ENCODE assay signal across 22 cellular contexts in genomic region chr20:47113362-47114118, GRCh38.
A peak's percentile ranks its signal among the peaks of the same experiment; 100 is the strongest.
DNase-seq lines count a peak whose midpoint lies in the region; ATAC-seq and TF ChIP-seq lines count a peak whose summit lies in the region.
"Had no signal": no experiment of that assay in that cellular context is flagged by ENCODE, and none has a peak within 500 bp of the region (broad histone marks: within the 10 kb centered on the region; RNA-seq: fewer than 3 reads in every experiment).

No MANE protein-coding gene starts in this region.

- H3K27me3 Mint-ChIP-seq in natural killer cell treated with Interleukin-12 subunit alpha and Interleukin-12 subunit beta and Interleukin-15 and Interleukin-18, amount 100 ng/mL, for 72 hours, result peaks cover 9 to 21% of the 10 kb centered on the region in 2 donors

- H3K79me2 ChIP-seq in smooth muscle cell (ENCODE audit: low read depth) (no peaks in the 10 kb centered on the region), MM.1S (ENCODE audit: low read length) (no peaks in the 10 kb centered on the region)

- no peak overlapping the region for H3K9ac ChIP-seq in smooth muscle cell (ENCODE audit: low read depth)
- H3K9ac ChIP-seq in MM.1S (ENCODE audit: low read length), result no peak overlapping the region

- no peak for ATAC-seq in natural killer cell treated with Interleukin-12 subunit alpha and Interleukin-12 subunit beta and Interleukin-15 and Interleukin-18, amount 100 ng/mL, for 72 hours
- ATAC-seq: body of pancreas, T-cell had no signal

- H3K36me3 Mint-ChIP-seq in natural killer cell treated with Interleukin-12 subunit alpha and Interleukin-12 subunit beta and Interleukin-15 and Interleukin-18, amount 100 ng/mL, for 72 hours, result no peaks in the 10 kb centered on the region
- H3K36me3 Mint-ChIP-seq: T-cell had no signal

- no peak overlapping the region for H3K27ac Mint-ChIP-seq in natural killer cell treated with Interleukin-12 subunit alpha and Interleukin-12 subunit beta and Interleukin-15 and Interleukin-18, amount 100 ng/mL, for 72 hours
- H3K27ac Mint-ChIP-seq: CD4-positive, alpha-beta T cell; T-cell had no signal

- WGBS in smooth muscle cell (ENCODE audit: low lambda C conversion rate), result 58% methylated on average over 5 of the region's 5 CpGs

- H3K9me3 Mint-ChIP-seq in natural killer cell treated with Interleukin-12 subunit alpha and Interleukin-12 subunit beta and Interleukin-15 and Interleukin-18, amount 100 ng/mL, for 72 hours, result no peaks in the 10 kb centered on the region
- H3K9me3 Mint-ChIP-seq: CD4-positive, alpha-beta T cell had no signal

- H3K4me3 Mint-ChIP-seq in natural killer cell treated with Interleukin-12 subunit alpha and Interleukin-12 subunit beta and Interleukin-15 and Interleukin-18, amount 100 ng/mL, for 72 hours, result no peak overlapping the region
- H3K4me3 Mint-ChIP-seq: CD4-positive, alpha-beta T cell; T-cell had no signal

- in situ Hi-C loops in SK-MEL-5 (cut with HindIII; ENCODE audit: low pct_unique_long_range_greater_than_20kb, low sequenced_read_pairs), result no loop called here
- in situ Hi-C loops in G401 (cut with HindIII; ENCODE audit: low sequenced_read_pairs), result no loop called here

- H3K4me2 ChIP-seq in smooth muscle cell, result peak overlapping the region; percentile 36
- H3K4me2 ChIP-seq in MM.1S (ENCODE audit: low read depth, low read length), result no peak overlapping the region
- H3K4me2 ChIP-seq: PC-9 had no signal

- H4K20me1 ChIP-seq in smooth muscle cell (ENCODE audit: low read depth) (no peaks in the 10 kb centered on the region), MM.1S (ENCODE audit: insufficient read depth, low read length) (no peaks in the 10 kb centered on the region)

- no peaks in the 10 kb centered on the region for H3K36me3 ChIP-seq in smooth muscle cell (ENCODE audit: low read depth)
- H3K36me3 ChIP-seq in MM.1S (replicated peaks; ENCODE audit: insufficient read depth, low read length), result no peaks in the 10 kb centered on the region
- H3K36me3 ChIP-seq: esophagus muscularis mucosa had no signal

- H3K27me3 ChIP-seq in smooth muscle cell (ENCODE audit: low read depth) (no peaks in the 10 kb centered on the region), MM.1S (replicated peaks; ENCODE audit: insufficient read depth, low read length) (no peaks in the 10 kb centered on the region)
- H3K27me3 ChIP-seq: body of pancreas, esophagus muscularis mucosa, tibial artery had no signal

- H3K4me3 ChIP-seq in smooth muscle cell, result no peak overlapping the region
- H3K4me3 ChIP-seq in MM.1S (ENCODE audit: low read length), result no peak overlapping the region
- H3K4me3 ChIP-seq: body of pancreas, esophagus muscularis mucosa, PC-9, skin epidermis, tibial artery had no signal

- H3K9me3 ChIP-seq in smooth muscle cell (replicated peaks; ENCODE audit: low read depth), result no peaks in the 10 kb centered on the region
- no peaks in the 10 kb centered on the region for H3K9me3 ChIP-seq in MM.1S (replicated peaks; ENCODE audit: insufficient read depth, low read length)

- H3K4me1 Mint-ChIP-seq in natural killer cell treated with Interleukin-12 subunit alpha and Interleukin-12 subunit beta and Interleukin-15 and Interleukin-18, amount 100 ng/mL, for 72 hours (ENCODE audit: low read depth in 2 of 2), result no peaks in the 10 kb centered on the region
- H3K4me1 Mint-ChIP-seq: T-cell had no signal

- DNase-seq in DMS53 (lab: John Stamatoyannopoulos, UW), result peak; percentile 26
- DNase-seq in DMS53 treated with DMSO at 0.1 percent for 48 hours (lab: John Stamatoyannopoulos, UW; ENCODE audit: unreplicated experiment), result no peak
- peak; percentile 17 for DNase-seq in SK-MEL-5 (ENCODE audit: low read depth, low spot score)
- DNase-seq in glomerular visceral epithelial cell (ENCODE audit: extremely low spot score), result peak; percentile 78
- no peak for DNase-seq in smooth muscle cell (lab: John Stamatoyannopoulos, UW; ENCODE audit: unreplicated experiment)
- no peak for DNase-seq in MM.1S
- DNase-seq in G401 (ENCODE audit: low spot score), result no peak
- no peak for DNase-seq in natural killer cell treated with Interleukin-12 subunit alpha and Interleukin-12 subunit beta and Interleukin-15 and Interleukin-18, amount 100 ng/mL, for 72 hours (ENCODE audit: low spot score)
- DNase-seq: activated effector memory CD4-positive, alpha-beta T cell treated with anti-CD3 and anti-CD28 coated beads, Interleukin-2, amount 50 U/mL, for 16 hours; body of pancreas; CD4-positive, alpha-beta T cell; kidney; midbrain; NCI-H1105 treated with DMSO at 0.1 percent for 48 hours; NCI-H446 treated with DMSO at 0.1 percent for 48 hours; occipital lobe; PC-9; T-cell; tibial artery had no signal

- no peak for TF ChIP-seq CTCF in smooth muscle cell (IDR thresholded peaks at IDR 0.05; ENCODE audit: borderline replicate concordance, insufficient read depth, poor library complexity, severe bottlenecking)
- TF ChIP-seq CTCF in MM.1S (IDR thresholded peaks at IDR 0.05; ENCODE audit: low read length), result no peak

- no peaks in the 10 kb centered on the region for H3K9me2 ChIP-seq in MM.1S (replicated peaks; ENCODE audit: insufficient read depth, low read length)

- H2AFZ ChIP-seq in smooth muscle cell (ENCODE audit: low read depth) (no peak overlapping the region), MM.1S (ENCODE audit: low read length) (no peak overlapping the region)
- H2AFZ ChIP-seq: PC-9 had no signal

- H3F3A ChIP-seq in smooth muscle cell (ENCODE audit: low read depth), result no peaks in the 10 kb centered on the region
- no peaks in the 10 kb centered on the region for H3F3A ChIP-seq in MM.1S (ENCODE audit: insufficient read depth, low read length)

- H3K27ac ChIP-seq in smooth muscle cell (ENCODE audit: low read depth), result peak overlapping the region; percentile 72
- no peak overlapping the region for H3K27ac ChIP-seq in MM.1S (ENCODE audit: low read length)
- H3K27ac ChIP-seq: 22Rv1, body of pancreas, esophagus muscularis mucosa, PC-9, skin epidermis, tibial artery had no signal

- peaks cover 14% of the 10 kb centered on the region for H3K4me1 ChIP-seq in smooth muscle cell (ENCODE audit: low read depth)
- H3K4me1 ChIP-seq in MM.1S (ENCODE audit: low read length), result no peaks in the 10 kb centered on the region
- H3K4me1 ChIP-seq: body of pancreas had no signal

Comparison
In these comparisons a context has a peak if more than half of its experiments do, and no peak if none do; other contexts are left out.
1. DNase-seq: peak in DMS53 (single experiment), SK-MEL-5 (single experiment) and glomerular visceral epithelial cell (single experiment); none in DMS53 treated with DMSO at 0.1 percent for 48 hours (single experiment), smooth muscle cell (single experiment), MM.1S (single experiment), G401 (single experiment) and natural killer cell treated with Interleukin-12 subunit alpha and Interleukin-12 subunit beta and Interleukin-15 and Interleukin-18, amount 100 ng/mL, for 72 hours (single experiment).